Comparison of ENCODE assay signal across 1 cellular context in the genomic region with DNA sequence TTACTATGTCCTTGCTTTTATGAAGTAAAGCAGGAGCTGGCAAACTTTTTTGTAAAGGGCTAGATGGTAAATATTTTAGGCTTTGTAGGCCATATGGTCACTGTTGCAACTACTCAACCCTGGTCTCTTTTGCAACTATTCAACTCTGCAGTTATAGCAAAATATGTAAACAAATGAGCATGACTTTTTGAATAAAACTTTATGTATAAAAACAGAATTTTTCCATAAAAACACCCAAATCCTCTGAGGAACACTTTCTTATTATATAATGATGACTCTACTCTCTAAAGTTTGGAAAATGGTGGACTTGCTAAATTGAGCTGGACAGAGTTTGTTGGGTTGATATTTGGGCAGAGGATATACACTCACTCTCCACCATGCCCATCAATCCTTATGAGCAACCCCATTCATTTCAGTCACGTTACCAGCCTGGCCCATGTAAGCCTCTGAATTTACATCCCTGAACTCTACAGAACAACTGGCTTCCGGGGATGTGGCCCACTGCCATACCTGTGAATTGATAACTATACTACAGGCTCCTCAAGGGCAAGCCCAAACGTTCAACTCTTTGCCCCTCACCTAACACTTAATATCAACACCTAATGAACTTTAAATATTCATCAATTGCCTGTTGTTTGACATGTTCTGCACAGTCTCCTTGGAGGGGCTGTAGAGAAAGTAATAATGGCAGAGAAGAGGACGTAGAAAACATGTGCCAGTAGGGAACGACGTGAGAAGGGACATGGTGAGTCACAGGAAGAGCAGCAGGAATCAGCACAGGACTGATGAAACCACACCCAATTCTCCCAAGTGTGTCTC.
TF ChIP-seq lines count a peak whose summit lies in the region.

No MANE protein-coding gene starts in this region.

TF ChIP-seq in K562, 482 proteins besides CTCF, POLR2A, EP300 and RAD21 (continued from another document and continues in another):
- TF ChIP-seq, protein P1, sequence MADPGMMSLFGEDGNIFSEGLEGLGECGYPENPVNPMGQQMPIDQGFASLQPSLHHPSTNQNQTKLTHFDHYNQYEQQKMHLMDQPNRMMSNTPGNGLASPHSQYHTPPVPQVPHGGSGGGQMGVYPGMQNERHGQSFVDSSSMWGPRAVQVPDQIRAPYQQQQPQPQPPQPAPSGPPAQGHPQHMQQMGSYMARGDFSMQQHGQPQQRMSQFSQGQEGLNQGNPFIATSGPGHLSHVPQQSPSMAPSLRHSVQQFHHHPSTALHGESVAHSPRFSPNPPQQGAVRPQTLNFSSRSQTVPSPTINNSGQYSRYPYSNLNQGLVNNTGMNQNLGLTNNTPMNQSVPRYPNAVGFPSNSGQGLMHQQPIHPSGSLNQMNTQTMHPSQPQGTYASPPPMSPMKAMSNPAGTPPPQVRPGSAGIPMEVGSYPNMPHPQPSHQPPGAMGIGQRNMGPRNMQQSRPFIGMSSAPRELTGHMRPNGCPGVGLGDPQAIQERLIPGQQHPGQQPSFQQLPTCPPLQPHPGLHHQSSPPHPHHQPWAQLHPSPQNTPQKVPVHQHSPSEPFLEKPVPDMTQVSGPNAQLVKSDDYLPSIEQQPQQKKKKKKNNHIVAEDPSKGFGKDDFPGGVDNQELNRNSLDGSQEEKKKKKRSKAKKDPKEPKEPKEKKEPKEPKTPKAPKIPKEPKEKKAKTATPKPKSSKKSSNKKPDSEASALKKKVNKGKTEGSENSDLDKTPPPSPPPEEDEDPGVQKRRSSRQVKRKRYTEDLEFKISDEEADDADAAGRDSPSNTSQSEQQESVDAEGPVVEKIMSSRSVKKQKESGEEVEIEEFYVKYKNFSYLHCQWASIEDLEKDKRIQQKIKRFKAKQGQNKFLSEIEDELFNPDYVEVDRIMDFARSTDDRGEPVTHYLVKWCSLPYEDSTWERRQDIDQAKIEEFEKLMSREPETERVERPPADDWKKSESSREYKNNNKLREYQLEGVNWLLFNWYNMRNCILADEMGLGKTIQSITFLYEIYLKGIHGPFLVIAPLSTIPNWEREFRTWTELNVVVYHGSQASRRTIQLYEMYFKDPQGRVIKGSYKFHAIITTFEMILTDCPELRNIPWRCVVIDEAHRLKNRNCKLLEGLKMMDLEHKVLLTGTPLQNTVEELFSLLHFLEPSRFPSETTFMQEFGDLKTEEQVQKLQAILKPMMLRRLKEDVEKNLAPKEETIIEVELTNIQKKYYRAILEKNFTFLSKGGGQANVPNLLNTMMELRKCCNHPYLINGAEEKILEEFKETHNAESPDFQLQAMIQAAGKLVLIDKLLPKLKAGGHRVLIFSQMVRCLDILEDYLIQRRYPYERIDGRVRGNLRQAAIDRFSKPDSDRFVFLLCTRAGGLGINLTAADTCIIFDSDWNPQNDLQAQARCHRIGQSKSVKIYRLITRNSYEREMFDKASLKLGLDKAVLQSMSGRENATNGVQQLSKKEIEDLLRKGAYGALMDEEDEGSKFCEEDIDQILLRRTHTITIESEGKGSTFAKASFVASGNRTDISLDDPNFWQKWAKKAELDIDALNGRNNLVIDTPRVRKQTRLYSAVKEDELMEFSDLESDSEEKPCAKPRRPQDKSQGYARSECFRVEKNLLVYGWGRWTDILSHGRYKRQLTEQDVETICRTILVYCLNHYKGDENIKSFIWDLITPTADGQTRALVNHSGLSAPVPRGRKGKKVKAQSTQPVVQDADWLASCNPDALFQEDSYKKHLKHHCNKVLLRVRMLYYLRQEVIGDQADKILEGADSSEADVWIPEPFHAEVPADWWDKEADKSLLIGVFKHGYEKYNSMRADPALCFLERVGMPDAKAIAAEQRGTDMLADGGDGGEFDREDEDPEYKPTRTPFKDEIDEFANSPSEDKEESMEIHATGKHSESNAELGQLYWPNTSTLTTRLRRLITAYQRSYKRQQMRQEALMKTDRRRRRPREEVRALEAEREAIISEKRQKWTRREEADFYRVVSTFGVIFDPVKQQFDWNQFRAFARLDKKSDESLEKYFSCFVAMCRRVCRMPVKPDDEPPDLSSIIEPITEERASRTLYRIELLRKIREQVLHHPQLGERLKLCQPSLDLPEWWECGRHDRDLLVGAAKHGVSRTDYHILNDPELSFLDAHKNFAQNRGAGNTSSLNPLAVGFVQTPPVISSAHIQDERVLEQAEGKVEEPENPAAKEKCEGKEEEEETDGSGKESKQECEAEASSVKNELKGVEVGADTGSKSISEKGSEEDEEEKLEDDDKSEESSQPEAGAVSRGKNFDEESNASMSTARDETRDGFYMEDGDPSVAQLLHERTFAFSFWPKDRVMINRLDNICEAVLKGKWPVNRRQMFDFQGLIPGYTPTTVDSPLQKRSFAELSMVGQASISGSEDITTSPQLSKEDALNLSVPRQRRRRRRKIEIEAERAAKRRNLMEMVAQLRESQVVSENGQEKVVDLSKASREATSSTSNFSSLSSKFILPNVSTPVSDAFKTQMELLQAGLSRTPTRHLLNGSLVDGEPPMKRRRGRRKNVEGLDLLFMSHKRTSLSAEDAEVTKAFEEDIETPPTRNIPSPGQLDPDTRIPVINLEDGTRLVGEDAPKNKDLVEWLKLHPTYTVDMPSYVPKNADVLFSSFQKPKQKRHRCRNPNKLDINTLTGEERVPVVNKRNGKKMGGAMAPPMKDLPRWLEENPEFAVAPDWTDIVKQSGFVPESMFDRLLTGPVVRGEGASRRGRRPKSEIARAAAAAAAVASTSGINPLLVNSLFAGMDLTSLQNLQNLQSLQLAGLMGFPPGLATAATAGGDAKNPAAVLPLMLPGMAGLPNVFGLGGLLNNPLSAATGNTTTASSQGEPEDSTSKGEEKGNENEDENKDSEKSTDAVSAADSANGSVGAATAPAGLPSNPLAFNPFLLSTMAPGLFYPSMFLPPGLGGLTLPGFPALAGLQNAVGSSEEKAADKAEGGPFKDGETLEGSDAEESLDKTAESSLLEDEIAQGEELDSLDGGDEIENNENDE (IDR thresholded peaks at IDR 0.05; ENCODE audit: low read depth, low read length) = no peak
- no peak for TF ChIP-seq SPI1 (IDR thresholded peaks at IDR 0.05; ENCODE audit: borderline replicate concordance, low read depth, low read length)
- TF ChIP-seq, protein P2, sequence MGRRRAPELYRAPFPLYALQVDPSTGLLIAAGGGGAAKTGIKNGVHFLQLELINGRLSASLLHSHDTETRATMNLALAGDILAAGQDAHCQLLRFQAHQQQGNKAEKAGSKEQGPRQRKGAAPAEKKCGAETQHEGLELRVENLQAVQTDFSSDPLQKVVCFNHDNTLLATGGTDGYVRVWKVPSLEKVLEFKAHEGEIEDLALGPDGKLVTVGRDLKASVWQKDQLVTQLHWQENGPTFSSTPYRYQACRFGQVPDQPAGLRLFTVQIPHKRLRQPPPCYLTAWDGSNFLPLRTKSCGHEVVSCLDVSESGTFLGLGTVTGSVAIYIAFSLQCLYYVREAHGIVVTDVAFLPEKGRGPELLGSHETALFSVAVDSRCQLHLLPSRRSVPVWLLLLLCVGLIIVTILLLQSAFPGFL (CRISPR knock-in tag; IDR thresholded peaks at IDR 0.05) = no peak
- no peak for TF ChIP-seq ZNF717 (CRISPR knock-in tag; IDR thresholded peaks at IDR 0.05)
- TF ChIP-seq SIN3A (IDR thresholded peaks at IDR 0.05; ENCODE audit: borderline replicate concordance in 2 of 2, control insufficient read depth in 1 of 2, low read depth in 2 of 2, low read length in 2 of 2) = no peak
- no peak for TF ChIP-seq SMC3 (conservative IDR thresholded peaks at IDR 0.05; ENCODE audit: insufficient read depth, low read depth, low read length)
- TF ChIP-seq ZNF589 (CRISPR knock-in tag; IDR thresholded peaks at IDR 0.05; ENCODE audit: low read depth) = peak; percentile 99
- TF ChIP-seq SLC30A9 (CRISPR knock-in tag; IDR thresholded peaks at IDR 0.05) = no peak
- no peak for TF ChIP-seq TSC22D4 (tag; IDR thresholded peaks at IDR 0.05)
- TF ChIP-seq HNRNPUL1 (IDR thresholded peaks at IDR 0.05; ENCODE audit: low read length) = no peak
- TF ChIP-seq, protein P3, sequence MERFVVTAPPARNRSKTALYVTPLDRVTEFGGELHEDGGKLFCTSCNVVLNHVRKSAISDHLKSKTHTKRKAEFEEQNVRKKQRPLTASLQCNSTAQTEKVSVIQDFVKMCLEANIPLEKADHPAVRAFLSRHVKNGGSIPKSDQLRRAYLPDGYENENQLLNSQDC (CRISPR knock-in tag; IDR thresholded peaks at IDR 0.05) = no peak
- no peak; the same call in 1 of the 2 replicates for TF ChIP-seq BCOR (IDR thresholded peaks at IDR 0.05)
- peak in 1 of 2 experiments; percentile 78; a peak in 2 of 4 replicates for TF ChIP-seq KDM1A (IDR thresholded peaks at IDR 0.05)
- no peak for TF ChIP-seq TAF15 (IDR thresholded peaks at IDR 0.05; ENCODE audit: low read depth, low read length)
- TF ChIP-seq CBFA2T3 (IDR thresholded peaks at IDR 0.05) = peak; percentile 46; the same call in 1 of the 2 replicates
- no peak for TF ChIP-seq TAF1 (IDR thresholded peaks at IDR 0.05; ENCODE audit: control insufficient read depth, extremely low read depth, insufficient read depth, low read length, severe bottlenecking)
- peak; percentile 85 for TF ChIP-seq ZNF668 (CRISPR knock-in tag; IDR thresholded peaks at IDR 0.05)
- no peak for TF ChIP-seq KDM4B (IDR thresholded peaks at IDR 0.05; ENCODE audit: borderline replicate concordance in 2 of 2, low read depth in 1 of 2)
- TF ChIP-seq, protein P4, sequence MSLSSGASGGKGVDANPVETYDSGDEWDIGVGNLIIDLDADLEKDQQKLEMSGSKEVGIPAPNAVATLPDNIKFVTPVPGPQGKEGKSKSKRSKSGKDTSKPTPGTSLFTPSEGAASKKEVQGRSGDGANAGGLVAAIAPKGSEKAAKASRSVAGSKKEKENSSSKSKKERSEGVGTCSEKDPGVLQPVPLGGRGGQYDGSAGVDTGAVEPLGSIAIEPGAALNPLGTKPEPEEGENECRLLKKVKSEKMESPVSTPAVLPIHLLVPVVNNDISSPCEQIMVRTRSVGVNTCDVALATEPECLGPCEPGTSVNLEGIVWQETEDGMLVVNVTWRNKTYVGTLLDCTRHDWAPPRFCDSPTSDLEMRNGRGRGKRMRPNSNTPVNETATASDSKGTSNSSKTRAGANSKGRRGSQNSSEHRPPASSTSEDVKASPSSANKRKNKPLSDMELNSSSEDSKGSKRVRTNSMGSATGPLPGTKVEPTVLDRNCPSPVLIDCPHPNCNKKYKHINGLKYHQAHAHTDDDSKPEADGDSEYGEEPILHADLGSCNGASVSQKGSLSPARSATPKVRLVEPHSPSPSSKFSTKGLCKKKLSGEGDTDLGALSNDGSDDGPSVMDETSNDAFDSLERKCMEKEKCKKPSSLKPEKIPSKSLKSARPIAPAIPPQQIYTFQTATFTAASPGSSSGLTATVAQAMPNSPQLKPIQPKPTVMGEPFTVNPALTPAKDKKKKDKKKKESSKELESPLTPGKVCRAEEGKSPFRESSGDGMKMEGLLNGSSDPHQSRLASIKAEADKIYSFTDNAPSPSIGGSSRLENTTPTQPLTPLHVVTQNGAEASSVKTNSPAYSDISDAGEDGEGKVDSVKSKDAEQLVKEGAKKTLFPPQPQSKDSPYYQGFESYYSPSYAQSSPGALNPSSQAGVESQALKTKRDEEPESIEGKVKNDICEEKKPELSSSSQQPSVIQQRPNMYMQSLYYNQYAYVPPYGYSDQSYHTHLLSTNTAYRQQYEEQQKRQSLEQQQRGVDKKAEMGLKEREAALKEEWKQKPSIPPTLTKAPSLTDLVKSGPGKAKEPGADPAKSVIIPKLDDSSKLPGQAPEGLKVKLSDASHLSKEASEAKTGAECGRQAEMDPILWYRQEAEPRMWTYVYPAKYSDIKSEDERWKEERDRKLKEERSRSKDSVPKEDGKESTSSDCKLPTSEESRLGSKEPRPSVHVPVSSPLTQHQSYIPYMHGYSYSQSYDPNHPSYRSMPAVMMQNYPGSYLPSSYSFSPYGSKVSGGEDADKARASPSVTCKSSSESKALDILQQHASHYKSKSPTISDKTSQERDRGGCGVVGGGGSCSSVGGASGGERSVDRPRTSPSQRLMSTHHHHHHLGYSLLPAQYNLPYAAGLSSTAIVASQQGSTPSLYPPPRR (CRISPR knock-in tag; IDR thresholded peaks at IDR 0.05; ENCODE audit: borderline replicate concordance) = no peak
- no peak for TF ChIP-seq HMG20A (CRISPR knock-in tag; conservative IDR thresholded peaks at IDR 0.05)
- no peak for TF ChIP-seq GATA2 (CRISPR knock-in tag; IDR thresholded peaks at IDR 0.05)
- TF ChIP-seq SOX6 (IDR thresholded peaks at IDR 0.05) = peak; percentile 46; the same call in 1 of the 2 replicates
- TF ChIP-seq ARID1B (IDR thresholded peaks at IDR 0.05) = peak; percentile 84
- no peak for TF ChIP-seq NCOA1 (IDR thresholded peaks at IDR 0.05; ENCODE audit: low read depth)
- peak; percentile 83 for TF ChIP-seq MYC (IDR thresholded peaks at IDR 0.05; ENCODE audit: low read depth, low read length)
- TF ChIP-seq MYC (CRISPR knock-in tag; IDR thresholded peaks at IDR 0.05; ENCODE audit: borderline replicate concordance, low read depth) = no peak; the same call in none of the 2 replicates
- TF ChIP-seq ESRRB (CRISPR knock-in tag; IDR thresholded peaks at IDR 0.05; ENCODE audit: borderline replicate concordance) = no peak
- no peak for TF ChIP-seq NCOA6 (IDR thresholded peaks at IDR 0.05)
- TF ChIP-seq ZNF57 (CRISPR knock-in tag; IDR thresholded peaks at IDR 0.05) = no peak
- no peak for TF ChIP-seq ZNF384 (IDR thresholded peaks at IDR 0.05; ENCODE audit: low read depth, low read length)
- TF ChIP-seq CAMTA2 (CRISPR knock-in tag; conservative IDR thresholded peaks at IDR 0.05) = no peak
- TF ChIP-seq PML (IDR thresholded peaks at IDR 0.05; ENCODE audit: low read length) = no peak
- TF ChIP-seq MAFK (IDR thresholded peaks at IDR 0.05; ENCODE audit: low read length) = no peak
- TF ChIP-seq, protein P5, sequence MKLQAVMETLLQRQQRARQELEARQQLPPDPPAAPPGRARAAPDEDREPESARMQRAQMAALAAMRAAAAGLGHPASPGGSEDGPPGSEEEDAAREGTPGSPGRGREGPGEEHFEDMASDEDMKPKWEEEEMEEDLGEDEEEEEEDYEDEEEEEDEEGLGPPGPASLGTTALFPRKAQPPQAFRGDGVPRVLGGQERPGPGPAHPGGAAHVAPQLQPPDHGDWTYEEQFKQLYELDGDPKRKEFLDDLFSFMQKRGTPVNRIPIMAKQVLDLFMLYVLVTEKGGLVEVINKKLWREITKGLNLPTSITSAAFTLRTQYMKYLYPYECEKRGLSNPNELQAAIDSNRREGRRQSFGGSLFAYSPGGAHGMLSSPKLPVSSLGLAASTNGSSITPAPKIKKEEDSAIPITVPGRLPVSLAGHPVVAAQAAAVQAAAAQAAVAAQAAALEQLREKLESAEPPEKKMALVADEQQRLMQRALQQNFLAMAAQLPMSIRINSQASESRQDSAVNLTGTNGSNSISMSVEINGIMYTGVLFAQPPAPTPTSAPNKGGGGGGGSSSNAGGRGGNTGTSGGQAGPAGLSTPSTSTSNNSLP (IDR thresholded peaks at IDR 0.05; ENCODE audit: borderline replicate concordance, low read depth, low read length) = peak; percentile 22; the same call in 1 of the 2 replicates
- TF ChIP-seq, protein P6, sequence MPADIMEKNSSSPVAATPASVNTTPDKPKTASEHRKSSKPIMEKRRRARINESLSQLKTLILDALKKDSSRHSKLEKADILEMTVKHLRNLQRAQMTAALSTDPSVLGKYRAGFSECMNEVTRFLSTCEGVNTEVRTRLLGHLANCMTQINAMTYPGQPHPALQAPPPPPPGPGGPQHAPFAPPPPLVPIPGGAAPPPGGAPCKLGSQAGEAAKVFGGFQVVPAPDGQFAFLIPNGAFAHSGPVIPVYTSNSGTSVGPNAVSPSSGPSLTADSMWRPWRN (IDR thresholded peaks at IDR 0.05; ENCODE audit: low read depth) = no peak
- peak; percentile 97 for TF ChIP-seq ZNF584 (CRISPR knock-in tag; IDR thresholded peaks at IDR 0.05; ENCODE audit: low read depth)
- no peak for TF ChIP-seq GATAD2A (IDR thresholded peaks at IDR 0.05)
